Comparison of ENCODE assay signal across 8 cellular contexts in genomic region chr7:134420509-134421125, GRCh38. TPM values are rescaled to one million over a fixed set of nuclear protein-coding genes. Genes with fewer than 3 reads are reported as not detected.
A peak's percentile ranks its signal among the peaks of the same experiment; 100 is the strongest.
DNase-seq lines count a peak whose midpoint lies in the region; ATAC-seq and TF ChIP-seq lines count a peak whose summit lies in the region.

No MANE protein-coding gene starts in this region.

- DNase-seq in EL = peak; percentile 63
- peak; percentile 43 for DNase-seq in NCI-H1092 (lab: John Stamatoyannopoulos, UW)
- DNase-seq in WERI-Rb-1 = peak; percentile 68
- no peak for DNase-seq in heart left ventricle
- no peak for DNase-seq in sciatic nerve (ENCODE audit: low spot score)
- DNase-seq in T-cell = no peak
- no peak for DNase-seq in activated naive CD4-positive, alpha-beta T cell treated with anti-CD3 and anti-CD28 coated beads, Interleukin-2, amount 10 ng/mL, durations not matched to agents 7 days and 5 days

- peaks cover 12 to 13% of the 10 kb centered on the region in 2 donors for H3K27me3 Mint-ChIP-seq in T-cell
- H3K27me3 Mint-ChIP-seq in activated naive CD4-positive, alpha-beta T cell treated with anti-CD3 and anti-CD28 coated beads, Interleukin-2, amount 10 ng/mL, durations not matched to agents 7 days and 5 days = peaks cover 12% of the 10 kb centered on the region

- H3K4me3 ChIP-seq in WERI-Rb-1 (ENCODE audit: low read depth, low read length) (no peak overlapping the region), heart left ventricle (no peak overlapping the region)

- no peak for TF ChIP-seq POLR2A in heart left ventricle (IDR thresholded peaks at IDR 0.05)

- POLR2A ChIA-PET in T-cell (lab: Charles Lee) = no interaction called here

- no peak overlapping the region for H3K27ac Mint-ChIP-seq in T-cell
- no peak overlapping the region for H3K27ac Mint-ChIP-seq in activated naive CD4-positive, alpha-beta T cell treated with anti-CD3 and anti-CD28 coated beads, Interleukin-2, amount 10 ng/mL, durations not matched to agents 7 days and 5 days

- H3K27ac ChIP-seq in WERI-Rb-1 = no peak overlapping the region
- H3K27ac ChIP-seq in heart left ventricle = no peak overlapping the region

- H3K4me1 ChIP-seq in heart left ventricle = no peaks in the 10 kb centered on the region

- WGBS in heart left ventricle, 4 donors = 41 to 46% (median 45%) methylated on average over 5 of the region's 5 CpGs

- H3K9me3 ChIP-seq in WERI-Rb-1 (ENCODE audit: severe bottlenecking) (no peaks in the 10 kb centered on the region), heart left ventricle (no peaks in the 10 kb centered on the region)

- CTCF ChIA-PET in T-cell (lab: Charles Lee) = interaction anchor here in 1 of 2 donors (0.7 kb wide), 1 partner anchor 11 kb away, joined by 3 read pairs; no protein-coding TSS in a partner anchor
- CTCF ChIA-PET in activated naive CD4-positive, alpha-beta T cell treated with anti-CD3 and anti-CD28 coated beads, Interleukin-2, amount 10 ng/mL, durations not matched to agents 7 days and 5 days (lab: Charles Lee) = interaction anchor here (2.7 kb wide), 1 partner anchor 10 kb away, joined by 6 read pairs; no protein-coding TSS in a partner anchor

- ATAC-seq in heart left ventricle = peak in 3 of 4 donors; percentile 31 to 71 (median 62)
- ATAC-seq in sciatic nerve = peak; percentile 76
- no peak for ATAC-seq in T-cell (replicated peaks in 1 of 4)
- no peak for ATAC-seq in HG03354 (IDR thresholded peaks at IDR 0.05; ENCODE audit: poor library complexity, severe bottlenecking, unreplicated experiment)

- no peak overlapping the region for H3K4me3 Mint-ChIP-seq in T-cell
- H3K4me3 Mint-ChIP-seq in activated naive CD4-positive, alpha-beta T cell treated with anti-CD3 and anti-CD28 coated beads, Interleukin-2, amount 10 ng/mL, durations not matched to agents 7 days and 5 days = no peak overlapping the region

- intact Hi-C loops in heart left ventricle (cut with DNase I) = no loop called here
- intact Hi-C loops in sciatic nerve (cut with DNase I) = loop anchor here (5.0 kb wide), 1 partner anchor 278 kb away; no protein-coding TSS in a partner anchor

- peak; percentile 76 for TF ChIP-seq CTCF in WERI-Rb-1 (IDR thresholded peaks at IDR 0.05; ENCODE audit: low read depth, low read length)
- TF ChIP-seq CTCF in heart left ventricle (IDR thresholded peaks at IDR 0.05) = peak; percentile 28 to 70 (median 50)

- H3K9me3 Mint-ChIP-seq in T-cell = no peaks in the 10 kb centered on the region
- no peaks in the 10 kb centered on the region for H3K9me3 Mint-ChIP-seq in activated naive CD4-positive, alpha-beta T cell treated with anti-CD3 and anti-CD28 coated beads, Interleukin-2, amount 10 ng/mL, durations not matched to agents 7 days and 5 days

- H3K36me3 Mint-ChIP-seq in T-cell = no peaks in the 10 kb centered on the region
- no peaks in the 10 kb centered on the region for H3K36me3 Mint-ChIP-seq in activated naive CD4-positive, alpha-beta T cell treated with anti-CD3 and anti-CD28 coated beads, Interleukin-2, amount 10 ng/mL, durations not matched to agents 7 days and 5 days

- H3K4me1 Mint-ChIP-seq in T-cell = no peaks in the 10 kb centered on the region
- H3K4me1 Mint-ChIP-seq in activated naive CD4-positive, alpha-beta T cell treated with anti-CD3 and anti-CD28 coated beads, Interleukin-2, amount 10 ng/mL, durations not matched to agents 7 days and 5 days = no peaks in the 10 kb centered on the region

- H3K36me3 ChIP-seq in WERI-Rb-1 (no peaks in the 10 kb centered on the region), heart left ventricle (no peaks in the 10 kb centered on the region)

- H3K27me3 ChIP-seq in WERI-Rb-1 (ENCODE audit: insufficient read depth, low read depth, severe bottlenecking) (no peaks in the 10 kb centered on the region), heart left ventricle (peaks cover 0 to 7% (median 0%) of the 10 kb centered on the region in 9 donors)

RNA-seq across cellular contexts. Expression of gene AKR1B1, which starts 38.3 kb away (rescaled TPM):
- total RNA-seq in heart left ventricle = 100 to 1,000 TPM in 8 of 9 donors, 10 to 100 TPM in 1; 97.0 to 308 (median 185) TPM
- polyA plus RNA-seq in heart left ventricle = 100 to 1,000 TPM; 163 to 335 TPM
- total RNA-seq in sciatic nerve = 273 TPM
- 10 to 100 TPM; 64.3 to 92.4 (median 85.3) TPM for total RNA-seq in T-cell

Comparison
In these comparisons a context has a peak if more than half of its experiments do, and no peak if none do; other contexts are left out.
1. DNase-seq: peak in EL (single experiment), NCI-H1092 (single experiment) and WERI-Rb-1 (single experiment); none in heart left ventricle (0 of 5), sciatic nerve (single experiment), T-cell (0 of 34) and activated naive CD4-positive, alpha-beta T cell treated with anti-CD3 and anti-CD28 coated beads, Interleukin-2, amount 10 ng/mL, durations not matched to agents 7 days and 5 days (single experiment).
2. ATAC-seq: peak in heart left ventricle (3 of 4) and sciatic nerve (single experiment); none in T-cell (0 of 4) and HG03354 (single experiment).